Comparison of ENCODE assay signal across 8 cellular contexts in genomic region chr18:60239024-60239710, GRCh38.
DNase-seq lines count a peak whose midpoint lies in the region; ATAC-seq, FAIRE-seq and TF ChIP-seq lines count a peak whose summit lies in the region.
"Not testable (repeated sequence)": the region's sequence is repeated elsewhere in the genome, so short reads cannot be mapped to it uniquely, and the experiment has no call there.

No MANE protein-coding gene starts in this region.

- SMC1A ChIA-PET in GM12878 (lab: Charles Lee; ENCODE audit: uncharacterized antibody, unreplicated experiment), result not testable (repeated sequence)

- TF ChIP-seq EP300 in GM12878 (IDR thresholded peaks at IDR 0.05; ENCODE audit: borderline replicate concordance in 1 of 2, control insufficient read depth in 1 of 2, low read depth in 2 of 2, low read length in 2 of 2), result not testable (repeated sequence)

- CTCF ChIA-PET in GM12878 (lab: Yijun Ruan, JAX), result not testable (repeated sequence)

- not testable (repeated sequence) for H3K4me1 ChIP-seq in GM12878 (ENCODE audit: control insufficient read depth, insufficient read depth, low read length)

- not testable (repeated sequence) for DNase-seq in GM18507 (ENCODE audit: extremely low spot score, insufficient read length, low read depth)
- peak; percentile 28 for DNase-seq in GM12878 (ENCODE audit: low read depth, low spot score)

- H3K36me3 ChIP-seq in GM12878 (ENCODE audit: control insufficient read depth in 2 of 2, insufficient read depth in 2 of 2, low read length in 1 of 2), result not testable (repeated sequence)

- H3K4me3 ChIP-seq in GM12878, result not testable (repeated sequence)

- not testable (repeated sequence) for H3K27me3 ChIP-seq in GM12878 (replicated peaks in 1 of 2; ENCODE audit: control insufficient read depth in 2 of 2, insufficient read depth in 2 of 2, low read length in 1 of 2)

- not testable (repeated sequence) for TF ChIP-seq RAD21 in GM12878 (IDR thresholded peaks at IDR 0.05; ENCODE audit: insufficient read depth, low read depth, low read length)

- POLR2A ChIA-PET in GM12878 (lab: Charles Lee), result not testable (repeated sequence)

- not testable (repeated sequence) for H3K79me2 ChIP-seq in GM12878 (ENCODE audit: control insufficient read depth, insufficient read depth, low read length)

- BruUV-seq in GM12878 (replicated peaks; lab: Mats Ljungman, UMichigan), result not testable (repeated sequence)

- in situ Hi-C loops in GM12878 (cut with MboI), result not testable (repeated sequence)

- H3K27ac ChIP-seq in GM12878 (ENCODE audit: control insufficient read depth, insufficient read depth), result not testable (repeated sequence)

- 26% methylated on average over 4 of the region's 4 CpGs for WGBS in GM12878 (ENCODE audit: insufficient coverage, insufficient replicate concordance, low lambda C conversion rate, missing lambda C conversion rate)

- ATAC-seq in GM19025 (IDR thresholded peaks at IDR 0.05; ENCODE audit: low read depth, unreplicated experiment), result peak; percentile 92
- peak; percentile 88 for ATAC-seq in GM19468 (IDR thresholded peaks at IDR 0.05; ENCODE audit: extremely low read depth, unreplicated experiment)
- ATAC-seq in GM21737 (IDR thresholded peaks at IDR 0.05; ENCODE audit: unreplicated experiment), result peak; percentile 96
- ATAC-seq in HG02884 (IDR thresholded peaks at IDR 0.05; ENCODE audit: unreplicated experiment), result peak; percentile 93
- peak; percentile 90 for ATAC-seq in HG03103 (IDR thresholded peaks at IDR 0.05; ENCODE audit: low read depth, unreplicated experiment)
- ATAC-seq in HG03460 (IDR thresholded peaks at IDR 0.05; ENCODE audit: unreplicated experiment), result peak; percentile 94
- ATAC-seq in GM12878, result peak; percentile 59

- H3K9ac ChIP-seq in GM12878 (ENCODE audit: control insufficient read depth, insufficient read depth, low read length), result not testable (repeated sequence)

- not testable (repeated sequence) for TF ChIP-seq CTCF in GM12878 (IDR thresholded peaks at IDR 0.05 in 2 of 3, conservative IDR thresholded peaks at IDR 0.05 in 1 of 3; ENCODE audit: control insufficient read depth in 2 of 3, extremely low read depth in 1 of 3, insufficient read depth in 1 of 3, low read depth in 3 of 3, low read length in 3 of 3)

- H2AFZ ChIP-seq in GM12878 (ENCODE audit: control insufficient read depth, low read depth, low read length), result not testable (repeated sequence)

- not testable (repeated sequence) for H4K20me1 ChIP-seq in GM12878 (ENCODE audit: control insufficient read depth, insufficient read depth)

- RAD21 ChIA-PET in GM12878 (lab: Charles Lee; ENCODE audit: unreplicated experiment), result not testable (repeated sequence)

- FAIRE-seq in GM18507 (lab: Jason Lieb, UNC), result peak; percentile 98
- FAIRE-seq in GM12878 (lab: Jason Lieb, UNC), result peak; percentile 47

- not testable (repeated sequence) for H3K9me3 ChIP-seq in GM12878 (replicated peaks; ENCODE audit: control insufficient read depth, insufficient read depth, low read length)

- not testable (repeated sequence) for H3K4me2 ChIP-seq in GM12878 (ENCODE audit: control insufficient read depth, insufficient read depth)

- intact Hi-C loops in GM12878 (cut with micrococcal nuclease; ENCODE audit: unreplicated experiment), result not testable (repeated sequence)

- TF ChIP-seq POLR2A in GM12878 (IDR thresholded peaks at IDR 0.05; ENCODE audit: low read depth, low read length), result not testable (repeated sequence)

TF ChIP-seq in GM12878, 131 proteins besides CTCF, POLR2A, EP300 and RAD21:
- TF ChIP-seq MEF2A (IDR thresholded peaks at IDR 0.05; ENCODE audit: insufficient read depth, low read depth, low read length) (peak; percentile 73; the same call in 1 of the 2 replicates), ATF7 (IDR thresholded peaks at IDR 0.05; ENCODE audit: low read depth) (peak; percentile 64), MTA2 (IDR thresholded peaks at IDR 0.05; ENCODE audit: low read depth) (peak; percentile 55; the same call in 1 of the 2 replicates), RUNX3 (IDR thresholded peaks at IDR 0.05; ENCODE audit: low read length) (peak; percentile 52; the same call in 1 of the 2 replicates), MEF2B (IDR thresholded peaks at IDR 0.05; ENCODE audit: partially characterized antibody, poor library complexity, severe bottlenecking) (peak; percentile 45), IKZF1 (conservative IDR thresholded peaks at IDR 0.05) (peak; percentile 41; the same call in 1 of the 2 replicates), TCF12 (IDR thresholded peaks at IDR 0.05; ENCODE audit: low read depth, low read length) (0 out of 2 replicates have a peak, but pooled peaks have one; percentile 30)
- TF ChIP-seq, protein P1, sequence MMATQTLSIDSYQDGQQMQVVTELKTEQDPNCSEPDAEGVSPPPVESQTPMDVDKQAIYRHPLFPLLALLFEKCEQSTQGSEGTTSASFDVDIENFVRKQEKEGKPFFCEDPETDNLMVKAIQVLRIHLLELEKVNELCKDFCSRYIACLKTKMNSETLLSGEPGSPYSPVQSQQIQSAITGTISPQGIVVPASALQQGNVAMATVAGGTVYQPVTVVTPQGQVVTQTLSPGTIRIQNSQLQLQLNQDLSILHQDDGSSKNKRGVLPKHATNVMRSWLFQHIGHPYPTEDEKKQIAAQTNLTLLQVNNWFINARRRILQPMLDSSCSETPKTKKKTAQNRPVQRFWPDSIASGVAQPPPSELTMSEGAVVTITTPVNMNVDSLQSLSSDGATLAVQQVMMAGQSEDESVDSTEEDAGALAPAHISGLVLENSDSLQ (IDR thresholded peaks at IDR 0.05), result 0 out of 2 replicates have a peak, but pooled peaks have one; percentile 29
- TF ChIP-seq, protein P2, sequence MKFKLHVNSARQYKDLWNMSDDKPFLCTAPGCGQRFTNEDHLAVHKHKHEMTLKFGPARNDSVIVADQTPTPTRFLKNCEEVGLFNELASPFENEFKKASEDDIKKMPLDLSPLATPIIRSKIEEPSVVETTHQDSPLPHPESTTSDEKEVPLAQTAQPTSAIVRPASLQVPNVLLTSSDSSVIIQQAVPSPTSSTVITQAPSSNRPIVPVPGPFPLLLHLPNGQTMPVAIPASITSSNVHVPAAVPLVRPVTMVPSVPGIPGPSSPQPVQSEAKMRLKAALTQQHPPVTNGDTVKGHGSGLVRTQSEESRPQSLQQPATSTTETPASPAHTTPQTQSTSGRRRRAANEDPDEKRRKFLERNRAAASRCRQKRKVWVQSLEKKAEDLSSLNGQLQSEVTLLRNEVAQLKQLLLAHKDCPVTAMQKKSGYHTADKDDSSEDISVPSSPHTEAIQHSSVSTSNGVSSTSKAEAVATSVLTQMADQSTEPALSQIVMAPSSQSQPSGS (IDR thresholded peaks at IDR 0.05; ENCODE audit: low read length), result 0 out of 2 replicates have a peak, but pooled peaks have one; percentile 28
